Comparison of ENCODE assay signal across 8 cellular contexts in the genomic region with DNA sequence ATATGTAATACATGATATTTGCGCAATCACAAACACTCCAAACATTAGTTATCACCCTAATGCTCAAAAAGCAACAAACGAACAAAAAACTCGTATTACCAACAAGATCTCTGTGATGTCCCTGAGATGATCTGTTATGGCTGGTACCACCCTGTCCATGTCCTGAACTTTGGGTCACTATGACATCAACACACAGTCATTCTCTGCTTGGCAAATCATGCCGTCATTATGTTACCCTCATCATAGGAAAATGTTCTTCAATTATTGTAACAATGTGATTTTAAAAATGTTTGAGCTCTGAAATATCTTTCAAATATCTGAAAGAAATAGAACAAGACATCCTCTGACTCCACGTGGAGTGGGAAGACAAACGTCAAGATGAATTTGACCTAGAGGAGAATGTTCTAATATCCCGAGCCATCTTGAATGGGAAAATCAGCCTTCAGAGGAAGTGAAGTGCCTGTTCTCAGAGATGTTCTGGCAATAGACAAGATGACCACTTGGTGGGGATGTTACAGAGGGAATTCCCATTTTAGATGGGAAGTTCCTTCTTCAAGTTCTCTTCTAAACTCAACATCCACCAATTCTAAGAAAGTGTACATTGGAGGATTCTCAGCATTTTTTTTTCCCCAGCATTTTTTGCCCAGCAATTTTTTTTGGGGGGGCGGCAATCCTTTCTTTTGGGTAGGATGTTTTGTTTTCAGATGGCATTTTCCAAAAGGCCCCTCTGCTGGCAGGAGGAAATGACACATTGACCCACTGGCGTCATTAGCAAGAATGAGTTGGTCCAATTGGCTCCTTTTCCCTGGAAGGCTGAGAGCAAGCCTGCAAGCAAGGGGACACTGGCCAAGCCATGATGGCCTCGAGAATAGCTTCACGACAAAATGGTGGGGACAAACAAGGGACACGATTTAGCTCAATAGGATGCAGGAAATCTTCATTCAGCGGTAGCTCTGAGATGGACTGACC. TPM values are rescaled to one million over a fixed set of nuclear protein-coding genes. Genes with fewer than 3 reads are reported as not detected.
DNase-seq lines count a peak whose midpoint lies in the region; ATAC-seq, FAIRE-seq and TF ChIP-seq lines count a peak whose summit lies in the region.

No MANE protein-coding gene starts in this region.

- CTCF ChIA-PET in HEK293 (lab: Yijun Ruan, JAX): interaction anchor here (0.6 to 2.8 kb wide), 11 partner anchors 9 to 536 kb away, joined by 3 to 29 read pairs (median 4); no protein-coding TSS in a partner anchor

- in situ Hi-C loops in transverse colon (cut with MboI; ENCODE audit: low pct_ligation_motif_present in 1 of 4, low pct_unique_long_range_greater_than_20kb in 1 of 4, low sequenced_read_pairs in 3 of 4): loop anchor here in 2 of 4 donors (5.0 to 25.0 kb wide), 2 partner anchors 196 to 206 kb away; no protein-coding TSS in a partner anchor

- WGBS in transverse colon (ENCODE audit: low coverage in 1 of 2), 2 donors: 61 to 62% methylated on average over 11 to 13 of the region's 13 CpGs

- H3K9me3 Mint-ChIP-seq in CD14-positive monocyte: no peaks in the 10 kb centered on the region

- H3K36me3 Mint-ChIP-seq in CD14-positive monocyte: no peaks in the 10 kb centered on the region

- no peak for TF ChIP-seq EP300 in transverse colon (IDR thresholded peaks at IDR 0.05; ENCODE audit: low read depth)

- H3K27ac ChIP-seq in HEK293 (ENCODE audit: extremely low read depth, low read depth, low read length) (no peak overlapping the region), transverse colon (no peak overlapping the region)

- peak; percentile 65 for TF ChIP-seq CTCF in CD14-positive monocyte (IDR thresholded peaks at IDR 0.05)
- peak; percentile 45 for TF ChIP-seq CTCF in HEK293 (tag by site-specific recombination; IDR thresholded peaks at IDR 0.05)
- peak; percentile 72 for TF ChIP-seq CTCF in foreskin fibroblast (IDR thresholded peaks at IDR 0.05; ENCODE audit: low read depth, low read length)
- TF ChIP-seq CTCF in transverse colon (IDR thresholded peaks at IDR 0.05): peak; percentile 49 to 78 (median 65)

- FAIRE-seq in RCC 7860 (lab: Jason Lieb, UNC): no peak

- H3K27ac Mint-ChIP-seq in CD14-positive monocyte: no peak overlapping the region

- no peaks in the 10 kb centered on the region for H3K27me3 ChIP-seq in transverse colon

- TF ChIP-seq POLR2A in transverse colon (IDR thresholded peaks at IDR 0.05): no peak

- DNase-seq in CD14-positive monocyte (ENCODE audit: low spot score) (no peak), RCC 7860 (ENCODE audit: low spot score) (peak; percentile 34), foreskin fibroblast (peak; percentile 60 to 87), transverse colon (no peak)
- DNase-seq in activated CD4-positive, alpha-beta T cell treated with anti-CD3 and anti-CD28 coated beads for 4 hours: no peak
- DNase-seq in activated CD4-positive, alpha-beta T cell treated with anti-CD3 and anti-CD28 coated beads, Interleukin-2, amount 50 U/mL, for 1 hour: no peak

- no peaks in the 10 kb centered on the region for H3K4me1 ChIP-seq in HEK293 (ENCODE audit: control insufficient read depth, insufficient read depth, low read length)
- H3K4me1 ChIP-seq in transverse colon: peaks cover 4 to 25% (median 15%) of the 10 kb centered on the region in 4 donors

- intact Hi-C loops in CD14-positive monocyte (cut with micrococcal nuclease): loop anchor here (5.0 kb wide), 1 partner anchor 201 kb away; no protein-coding TSS in a partner anchor
- intact Hi-C loops in transverse colon (cut with DNase I; ENCODE audit: low total_unique reads): loop anchor here (10.0 kb wide), 1 partner anchor 193 kb away; no protein-coding TSS in a partner anchor

- no peak overlapping the region for H3K4me3 ChIP-seq in HEK293 (ENCODE audit: low read depth, low read length)
- no peak overlapping the region for H3K4me3 ChIP-seq in foreskin fibroblast (ENCODE audit: low read depth in 1 of 2, low read length in 2 of 2)
- no peak overlapping the region for H3K4me3 ChIP-seq in transverse colon

- POLR2A ChIA-PET in HEK293 (lab: Yijun Ruan, JAX): no interaction called here

- no peaks in the 10 kb centered on the region for H3K36me3 ChIP-seq in HEK293 (ENCODE audit: control insufficient read depth in 2 of 2, insufficient read depth in 1 of 2, low read length in 2 of 2)
- H3K36me3 ChIP-seq in transverse colon: no peaks in the 10 kb centered on the region

- no peaks in the 10 kb centered on the region for H3K4me1 Mint-ChIP-seq in CD14-positive monocyte

- H3K27me3 Mint-ChIP-seq in CD14-positive monocyte (ENCODE audit: low read depth in 3 of 3): peaks cover 0 to 10% (median 2%) of the 10 kb centered on the region in 3 donors

- H3K9me3 ChIP-seq in HEK293 (ENCODE audit: control insufficient read depth, insufficient read depth, low read depth, low read length): no peaks in the 10 kb centered on the region
- no peaks in the 10 kb centered on the region for H3K9me3 ChIP-seq in transverse colon

- no peak overlapping the region for H3K4me3 Mint-ChIP-seq in CD14-positive monocyte

- ATAC-seq in HG02610 (IDR thresholded peaks at IDR 0.05; ENCODE audit: unreplicated experiment): no peak

TF ChIP-seq in HEK293, 187 proteins besides CTCF, POLR2A, EP300 and RAD21:
- TF ChIP-seq ZSCAN30 (tag by site-specific recombination; IDR thresholded peaks at IDR 0.05): no peak
- peak; percentile 53 for TF ChIP-seq ZNF654 (tag by site-specific recombination; IDR thresholded peaks at IDR 0.05; ENCODE audit: low read depth)
TF ChIP-seq in HEK293: peak in this region for 1.

RNA-seq across cellular contexts. Expression of a gene that starts 3.7 kb away (rescaled TPM):
- polyA plus RNA-seq in CD14-positive monocyte: not detected
- 100 to 1,000 TPM in 1 of 4 donors, 10 to 100 TPM in 2, 1 to 10 TPM in 1; 9.6 to 146 (median 82.3) TPM for total RNA-seq in transverse colon

RNA-seq across cellular contexts. Expression of a gene that starts 20.1 kb away (rescaled TPM):
- not detected for polyA plus RNA-seq in CD14-positive monocyte
- 10 to 100 TPM in 1 of 4 donors, 1 to 10 TPM in 3; 3.4 to 12.2 (median 7.7) TPM for total RNA-seq in transverse colon

Comparison
In these comparisons a context has a peak if more than half of its experiments do, and no peak if none do; other contexts are left out.
1. DNase-seq: peak in RCC 7860 (single experiment) and foreskin fibroblast (2 of 2); none in CD14-positive monocyte (single experiment), transverse colon (single experiment), activated CD4-positive, alpha-beta T cell treated with anti-CD3 and anti-CD28 coated beads for 4 hours (0 of 2) and activated CD4-positive, alpha-beta T cell treated with anti-CD3 and anti-CD28 coated beads, Interleukin-2, amount 50 U/mL, for 1 hour (single experiment).
2. Peak in every context shown above with its lines, with median percentiles within 50 percentile points of each other: CTCF ChIP-seq.